8 cellular contexts compared by ENCODE assay signal in genomic region chr20:33672426-33673114, GRCh38. TPM values are rescaled to one million over a fixed set of nuclear protein-coding genes. Genes with fewer than 3 reads are reported as not detected.
DNase-seq lines count a peak whose midpoint lies in the region; ATAC-seq and TF ChIP-seq lines count a peak whose summit lies in the region.

No MANE protein-coding gene starts in this region.

- H3K4me1 ChIP-seq in muscle layer of colon (ENCODE audit: insufficient read depth, low read length) = peaks cover 35% of the 10 kb centered on the region

- CTCF ChIA-PET in AG04449 (lab: Yijun Ruan, JAX) = no interaction called here

- H3K27ac Mint-ChIP-seq in HFFc6 = peak overlapping the region; percentile 85
- peak overlapping the region; percentile 84 for H3K27ac Mint-ChIP-seq in activated naive CD8-positive, alpha-beta T cell treated with anti-CD3 and anti-CD28 coated beads, Interleukin-2, amount 10 ng/mL, durations not matched to agents 7 days and 5 days

- H3K9ac ChIP-seq in muscle layer of colon (ENCODE audit: low read length) = peak overlapping the region; percentile 84

- peaks cover 2% of the 10 kb centered on the region; the same call in 1 of the 2 replicates for H3K27me3 Mint-ChIP-seq in HFFc6 (ENCODE audit: insufficient read depth)
- no peaks in the 10 kb centered on the region for H3K27me3 Mint-ChIP-seq in activated naive CD8-positive, alpha-beta T cell treated with anti-CD3 and anti-CD28 coated beads, Interleukin-2, amount 10 ng/mL, durations not matched to agents 7 days and 5 days

- no peaks in the 10 kb centered on the region for H3K27me3 ChIP-seq in muscle layer of colon (ENCODE audit: control insufficient read depth in 1 of 2, insufficient read depth in 2 of 2, low read length in 2 of 2)

- no peaks in the 10 kb centered on the region for H3K9me3 Mint-ChIP-seq in HFFc6
- no peaks in the 10 kb centered on the region for H3K9me3 Mint-ChIP-seq in activated naive CD8-positive, alpha-beta T cell treated with anti-CD3 and anti-CD28 coated beads, Interleukin-2, amount 10 ng/mL, durations not matched to agents 7 days and 5 days

- H3K9me3 ChIP-seq in muscle layer of colon (ENCODE audit: low read length) = no peaks in the 10 kb centered on the region

- POLR2A ChIA-PET in AG04449 (lab: Yijun Ruan, JAX) = interaction anchor here (0.8 to 1.8 kb wide), 2 partner anchors 9 kb away, joined by 3 to 5 read pairs; no protein-coding TSS in a partner anchor
- POLR2A ChIA-PET in activated naive CD8-positive, alpha-beta T cell treated with anti-CD3 and anti-CD28 coated beads, Interleukin-2, amount 10 ng/mL, durations not matched to agents 7 days and 5 days (lab: Charles Lee) = interaction anchor here (1.0 to 1.9 kb wide), 5 partner anchors 9 to 60 kb away, joined by 3 to 7 read pairs (median 6); partner anchors contain the start of genes C20orf144, PXMP4 and ZNF341

- DNase-seq in AG04449 (ENCODE audit: low read depth, low spot score) = no peak
- no peak for DNase-seq in HFFc6
- no peak for DNase-seq in activated naive CD8-positive, alpha-beta T cell treated with anti-CD3 and anti-CD28 coated beads, Interleukin-2, amount 10 ng/mL, durations not matched to agents 7 days and 5 days
- DNase-seq in OCI-M2 (lab: John Stamatoyannopoulos, UW; ENCODE audit: unreplicated experiment) = no peak
- no peak for DNase-seq in NCI-H774 (lab: John Stamatoyannopoulos, UW)
- no peak for DNase-seq in G401 (ENCODE audit: low spot score)

- TF ChIP-seq CTCF in AG04449 (IDR thresholded peaks at IDR 0.05; ENCODE audit: insufficient read depth, low read length, missing control alignments) (no peak), HFFc6 (IDR thresholded peaks at IDR 0.05) (no peak)

- in situ Hi-C loops in G401 (cut with HindIII; ENCODE audit: low sequenced_read_pairs) = no loop called here

- H3K4me3 ChIP-seq in AG04449 (ENCODE audit: low read depth, low read length) (peak overlapping the region; percentile 71), muscle layer of colon (ENCODE audit: low read depth in 1 of 2, low read length in 2 of 2) (peak overlapping the region in 1 of 2 donors; percentile 79)

- H3K36me3 Mint-ChIP-seq in HFFc6 (ENCODE audit: low read depth) = 0 out of 2 replicates have a peak, but pooled peaks cover 4% of the 10 kb centered on the region
- H3K36me3 Mint-ChIP-seq in activated naive CD8-positive, alpha-beta T cell treated with anti-CD3 and anti-CD28 coated beads, Interleukin-2, amount 10 ng/mL, durations not matched to agents 7 days and 5 days = peaks cover 12% of the 10 kb centered on the region

- H3K36me3 ChIP-seq in muscle layer of colon (ENCODE audit: insufficient read depth, low read length) = peaks cover 22% of the 10 kb centered on the region

- no peak overlapping the region for H3K27ac ChIP-seq in muscle layer of colon (ENCODE audit: low read depth, low read length)

- H3K4me1 Mint-ChIP-seq in HFFc6 (ENCODE audit: low read depth) = peaks cover 65% of the 10 kb centered on the region
- H3K4me1 Mint-ChIP-seq in activated naive CD8-positive, alpha-beta T cell treated with anti-CD3 and anti-CD28 coated beads, Interleukin-2, amount 10 ng/mL, durations not matched to agents 7 days and 5 days = peaks cover 31% of the 10 kb centered on the region

- no peak for ATAC-seq in activated naive CD8-positive, alpha-beta T cell treated with anti-CD3 and anti-CD28 coated beads, Interleukin-2, amount 10 ng/mL, durations not matched to agents 7 days and 5 days (ENCODE audit: low read depth)
- ATAC-seq in HG03565 (IDR thresholded peaks at IDR 0.05; ENCODE audit: unreplicated experiment) = no peak

- H3K4me3 Mint-ChIP-seq in HFFc6 = peak overlapping the region; percentile 95
- peak overlapping the region; percentile 93 for H3K4me3 Mint-ChIP-seq in activated naive CD8-positive, alpha-beta T cell treated with anti-CD3 and anti-CD28 coated beads, Interleukin-2, amount 10 ng/mL, durations not matched to agents 7 days and 5 days

RNA-seq across cellular contexts. Expression of gene NECAB3, which starts 1.7 kb away (rescaled TPM):
- total RNA-seq in HFFc6 (2021; fragmentation: NEBNext Ultra II Directional; extraction: Animal tissue kit (Norgen Biotek cat#: 25700)) = 10 to 100 TPM; 24.9 to 30.0 (median 27.0) TPM
- 10 to 100 TPM; 36.3 to 37.7 TPM for total RNA-seq in activated naive CD8-positive, alpha-beta T cell treated with anti-CD3 and anti-CD28 coated beads, Interleukin-2, amount 10 ng/mL, durations not matched to agents 7 days and 5 days
- total RNA-seq in G401 (2014; rRNA removed; shearing (Covaris generic)) = 69.9 and 72.1 TPM in 2 replicates

RNA-seq across cellular contexts. Expression of gene ACTL10, which starts 5.8 kb away (rescaled TPM):
- 1 to 10 TPM; 1.6 to 2.3 (median 1.8) TPM for total RNA-seq in HFFc6 (2021; fragmentation: NEBNext Ultra II Directional; extraction: Animal tissue kit (Norgen Biotek cat#: 25700))
- total RNA-seq in activated naive CD8-positive, alpha-beta T cell treated with anti-CD3 and anti-CD28 coated beads, Interleukin-2, amount 10 ng/mL, durations not matched to agents 7 days and 5 days = 1 to 10 TPM; 4.4 to 4.9 TPM
- total RNA-seq in G401 (2014; rRNA removed; shearing (Covaris generic)) = not detected in 2 replicates

RNA-seq across cellular contexts. Expression of gene C20orf144, which starts 10.4 kb away (rescaled TPM):
- under 1 TPM in 5 of 6 experiments, not detected in 1; 0.10 to 0.31 (median 0.23) TPM for total RNA-seq in HFFc6 (2021; fragmentation: NEBNext Ultra II Directional; extraction: Animal tissue kit (Norgen Biotek cat#: 25700))
- total RNA-seq in activated naive CD8-positive, alpha-beta T cell treated with anti-CD3 and anti-CD28 coated beads, Interleukin-2, amount 10 ng/mL, durations not matched to agents 7 days and 5 days = under 1 TPM; 0.39 to 0.43 TPM
- 0.20 TPM in 1 of 2 replicates, not detected in the other for total RNA-seq in G401 (2014; rRNA removed; shearing (Covaris generic))

RNA-seq across cellular contexts. Expression of gene E2F1, which starts 13.6 kb away (rescaled TPM):
- 10 to 100 TPM; 11.3 to 21.7 (median 20.2) TPM for total RNA-seq in HFFc6 (2021; fragmentation: NEBNext Ultra II Directional; extraction: Animal tissue kit (Norgen Biotek cat#: 25700))
- total RNA-seq in activated naive CD8-positive, alpha-beta T cell treated with anti-CD3 and anti-CD28 coated beads, Interleukin-2, amount 10 ng/mL, durations not matched to agents 7 days and 5 days = 10 to 100 TPM; 62.5 to 68.4 TPM
- total RNA-seq in G401 (2014; rRNA removed; shearing (Covaris generic)) = 44.1 and 44.2 TPM in 2 replicates

RNA-seq across cellular contexts. Expression of gene PXMP4, which starts 47.5 kb away (rescaled TPM):
- 10 to 100 TPM in 4 of 6 experiments, 1 to 10 TPM in 2; 8.3 to 14.4 (median 11.4) TPM for total RNA-seq in HFFc6 (2021; fragmentation: NEBNext Ultra II Directional; extraction: Animal tissue kit (Norgen Biotek cat#: 25700))
- total RNA-seq in activated naive CD8-positive, alpha-beta T cell treated with anti-CD3 and anti-CD28 coated beads, Interleukin-2, amount 10 ng/mL, durations not matched to agents 7 days and 5 days = 10 to 100 TPM; 13.4 to 19.2 TPM
- total RNA-seq in G401 (2014; rRNA removed; shearing (Covaris generic)) = 1.3 and 1.6 TPM in 2 replicates
